ENCODE assay signal across 15 cellular contexts in genomic region chr6:108656834-108657233, GRCh38.
DNase-seq lines count a peak whose midpoint lies in the region; ATAC-seq and TF ChIP-seq lines count a peak whose summit lies in the region.
"Had no signal": no experiment of that assay in that cellular context is flagged by ENCODE, and none has a peak within 500 bp of the region (broad histone marks: within the 10 kb centered on the region; RNA-seq: fewer than 3 reads in every experiment).

No MANE protein-coding gene starts in this region.

- no peak for TF ChIP-seq POLR2A in suprapubic skin (IDR thresholded peaks at IDR 0.05)

- no peak for ATAC-seq in stimulated activated naive CD8-positive, alpha-beta T cell treated with anti-CD3 and anti-CD28 coated beads, Interleukin-15, Interleukin-2, amounts not matched to agents 100 U/mL and 50 U/mL, for 24 hours
- no peak for ATAC-seq in HG03520 (IDR thresholded peaks at IDR 0.05; ENCODE audit: unreplicated experiment)
- ATAC-seq: K562; stimulated activated naive CD8-positive, alpha-beta T cell treated with anti-CD3 and anti-CD28 coated beads, Interleukin-15, amount 100 ng/mL, for 72 hours; WTC11 had no signal

- H3K27ac ChIP-seq in coronary artery: peak overlapping the region; percentile 76 to 92
- H3K27ac ChIP-seq in muscle layer of colon (ENCODE audit: low read depth, low read length): peak overlapping the region; percentile 59
- H3K27ac ChIP-seq in suprapubic skin: peak overlapping the region; percentile 84

- no peak for TF ChIP-seq CTCF in coronary artery (IDR thresholded peaks at IDR 0.05)
- no peak for TF ChIP-seq CTCF in suprapubic skin (IDR thresholded peaks at IDR 0.05)

- 54% methylated on average over 2 of the region's 2 CpGs for WGBS in suprapubic skin

- H3K4me1 ChIP-seq in muscle layer of colon (ENCODE audit: insufficient read depth, low read length): peaks cover 60% of the 10 kb centered on the region
- H3K4me1 ChIP-seq in suprapubic skin: peaks cover 66% of the 10 kb centered on the region

- no peak for TF ChIP-seq EP300 in suprapubic skin (IDR thresholded peaks at IDR 0.05)

- H3K9ac ChIP-seq in muscle layer of colon (ENCODE audit: low read length): no peak overlapping the region

- no peaks in the 10 kb centered on the region for H3K36me3 ChIP-seq in muscle layer of colon (ENCODE audit: insufficient read depth, low read length)
- no peaks in the 10 kb centered on the region for H3K36me3 ChIP-seq in suprapubic skin

- H3K4me3 ChIP-seq in coronary artery: peak overlapping the region; percentile 38
- H3K4me3 ChIP-seq in muscle layer of colon (ENCODE audit: low read depth in 1 of 2, low read length in 2 of 2): no peak overlapping the region
- peak overlapping the region; percentile 23 for H3K4me3 ChIP-seq in suprapubic skin
- H3K4me3 ChIP-seq: K562 had no signal

- H3K27me3 ChIP-seq in muscle layer of colon (ENCODE audit: control insufficient read depth in 1 of 2, insufficient read depth in 2 of 2, low read length in 2 of 2): no peaks in the 10 kb centered on the region
- no peaks in the 10 kb centered on the region for H3K27me3 ChIP-seq in suprapubic skin

- H3K9me3 ChIP-seq in muscle layer of colon (ENCODE audit: low read length) (no peaks in the 10 kb centered on the region), suprapubic skin (no peaks in the 10 kb centered on the region)

- DNase-seq in NCI-H146 treated with DMSO at 0.1 percent for 48 hours (lab: John Stamatoyannopoulos, UW; ENCODE audit: unreplicated experiment) (peak; percentile 5), coronary artery (ENCODE audit: low spot score) (no peak), suprapubic skin (ENCODE audit: low spot score in 2 of 2) (no peak), GM19238 (ENCODE audit: insufficient read length, low spot score) (no peak), superior temporal gyrus (ENCODE audit: extremely low spot score) (no peak)
- DNase-seq in stimulated activated naive CD8-positive, alpha-beta T cell treated with anti-CD3 and anti-CD28 coated beads, Interleukin-15, Interleukin-2, amounts not matched to agents 100 U/mL and 50 U/mL, for 24 hours: no peak
- DNase-seq: activated naive CD8-positive, alpha-beta T cell treated with anti-CD3 and anti-CD28 coated beads, Interleukin-2, amount 10 ng/mL, durations not matched to agents 7 days and 5 days; CD4-positive, alpha-beta memory T cell; glutamatergic neuron; NCI-H1694; stimulated activated naive CD8-positive, alpha-beta T cell treated with anti-CD3 and anti-CD28 coated beads, Interleukin-15, amount 100 ng/mL, for 72 hours had no signal

Comparison
In these comparisons a context has a peak if more than half of its experiments do, and no peak if none do; other contexts are left out.
1. H3K4me3 ChIP-seq: peak in coronary artery (single experiment) and suprapubic skin (single experiment); none in muscle layer of colon (0 of 2).
2. Peak in every context shown above with its lines, with median percentiles within 50 percentile points of each other: H3K27ac ChIP-seq.